1 cellular context compared by ENCODE assay signal in genomic region chr2:104919127-104919526, GRCh38.
TF ChIP-seq lines count a peak whose summit lies in the region.

No MANE protein-coding gene starts in this region.

TF ChIP-seq in HepG2, 621 proteins besides CTCF, POLR2A, EP300 and RAD21 (continued from another document):
- TF ChIP-seq ZBTB39 (CRISPR knock-in tag; IDR thresholded peaks at IDR 0.05) (no peak), ZNF7 (CRISPR knock-in tag; IDR thresholded peaks at IDR 0.05) (peak; percentile 89)
